ENCODE assay signal across 15 cellular contexts in genomic region chr2:109063326-109063670, GRCh38.
DNase-seq lines count a peak whose midpoint lies in the region; ATAC-seq, FAIRE-seq and TF ChIP-seq lines count a peak whose summit lies in the region.
"Had no signal": no experiment of that assay in that cellular context is flagged by ENCODE, and none has a peak within 500 bp of the region (broad histone marks: within the 10 kb centered on the region; RNA-seq: fewer than 3 reads in every experiment).

No MANE protein-coding gene starts in this region.

- no peak for FAIRE-seq in D721Med (lab: Jason Lieb, UNC)

- no peak overlapping the region for H3K27ac ChIP-seq in mammary epithelial cell (ENCODE audit: insufficient read depth, low read depth, low read length)
- H3K27ac ChIP-seq: dorsolateral prefrontal cortex, psoas muscle had no signal

- H3K36me3 Mint-ChIP-seq in activated CD8-positive, alpha-beta memory T cell treated with anti-CD3 and anti-CD28 coated beads, Interleukin-2, amount 10 ng/mL, durations not matched to agents 7 days and 5 days: no peaks in the 10 kb centered on the region
- H3K36me3 Mint-ChIP-seq: mesothelial cell of epicardium had no signal

- ATAC-seq in HG03159 (IDR thresholded peaks at IDR 0.05; ENCODE audit: unreplicated experiment): no peak
- no peak for ATAC-seq in activated CD8-positive, alpha-beta memory T cell treated with anti-CD3 and anti-CD28 coated beads, Interleukin-2, amount 10 ng/mL, durations not matched to agents 7 days and 5 days
- no peak for ATAC-seq in HG02588 (IDR thresholded peaks at IDR 0.05; ENCODE audit: unreplicated experiment)
- ATAC-seq: psoas muscle had no signal

- H3K36me3 ChIP-seq in mammary epithelial cell (ENCODE audit: insufficient read depth, low read length): no peaks in the 10 kb centered on the region

- H2AFZ ChIP-seq in mammary epithelial cell (ENCODE audit: low read depth, low read length): no peak overlapping the region

- no peaks in the 10 kb centered on the region for H3K4me1 Mint-ChIP-seq in activated CD8-positive, alpha-beta memory T cell treated with anti-CD3 and anti-CD28 coated beads, Interleukin-2, amount 10 ng/mL, durations not matched to agents 7 days and 5 days

- BruUV-seq in mammary epithelial cell (replicated peaks; lab: Mats Ljungman, UMichigan): no TSS peak

- in situ Hi-C loops in T47D (cut with HindIII; ENCODE audit: low pct_unique_long_range_greater_than_20kb, low sequenced_read_pairs): no loop called here
- in situ Hi-C loops in mammary epithelial cell (cut with MboI; ENCODE audit: low sequenced_read_pairs in 2 of 2): no loop called here

- H3K79me2 ChIP-seq in mammary epithelial cell (ENCODE audit: insufficient read depth, low read length): no peaks in the 10 kb centered on the region

- H3K27ac Mint-ChIP-seq in activated CD8-positive, alpha-beta memory T cell treated with anti-CD3 and anti-CD28 coated beads, Interleukin-2, amount 10 ng/mL, durations not matched to agents 7 days and 5 days: no peak overlapping the region
- H3K27ac Mint-ChIP-seq: activated CD4-positive, alpha-beta T cell treated with anti-CD3 and anti-CD28 coated beads, Interleukin-2, amount 10 ng/mL, durations not matched to agents 24 days and 14 days; mesothelial cell of epicardium had no signal

- TF ChIP-seq CTCF in mammary epithelial cell (conservative IDR thresholded peaks at IDR 0.05 in 1 of 2, IDR thresholded peaks at IDR 0.05 in 1 of 2; ENCODE audit: extremely low read depth in 1 of 2, insufficient read depth in 1 of 2, low read depth in 1 of 2, low read length in 2 of 2) (no peak), D721Med (IDR thresholded peaks at IDR 0.05; ENCODE audit: insufficient read depth, missing control alignments) (no peak)

- H3K27me3 Mint-ChIP-seq in activated CD8-positive, alpha-beta memory T cell treated with anti-CD3 and anti-CD28 coated beads, Interleukin-2, amount 10 ng/mL, durations not matched to agents 7 days and 5 days: no peaks in the 10 kb centered on the region
- H3K27me3 Mint-ChIP-seq: activated CD4-positive, alpha-beta T cell treated with anti-CD3 and anti-CD28 coated beads, Interleukin-2, amount 10 ng/mL, durations not matched to agents 24 days and 14 days had no signal

- intact Hi-C loops in mammary epithelial cell (cut with micrococcal nuclease): loop anchor here (2.0 kb wide), 1 partner anchor 140 kb away; no protein-coding TSS in a partner anchor

- no peaks in the 10 kb centered on the region for H3K9me3 ChIP-seq in mammary epithelial cell (replicated peaks; ENCODE audit: insufficient read depth, low read length)
- H3K9me3 ChIP-seq: psoas muscle had no signal

- H3K9ac ChIP-seq in mammary epithelial cell (ENCODE audit: insufficient read depth, low read length): no peak overlapping the region

- CTCF ChIA-PET in mammary epithelial cell (lab: Charles Lee; ENCODE audit: low non-redundant PET): no interaction called here
- CTCF ChIA-PET in activated CD8-positive, alpha-beta memory T cell treated with anti-CD3 and anti-CD28 coated beads, Interleukin-2, amount 10 ng/mL, durations not matched to agents 7 days and 5 days (lab: Charles Lee): no interaction called here

- H3K9me3 Mint-ChIP-seq in activated CD8-positive, alpha-beta memory T cell treated with anti-CD3 and anti-CD28 coated beads, Interleukin-2, amount 10 ng/mL, durations not matched to agents 7 days and 5 days (ENCODE audit: low read depth): no peaks in the 10 kb centered on the region
- H3K9me3 Mint-ChIP-seq: activated CD4-positive, alpha-beta T cell treated with anti-CD3 and anti-CD28 coated beads, Interleukin-2, amount 10 ng/mL, durations not matched to agents 24 days and 14 days; mesothelial cell of epicardium had no signal

- dilution Hi-C loops in mammary epithelial cell (cut with HindIII; ENCODE audit: low sequenced_read_pairs): no loop called here

- no peak overlapping the region for H3K4me3 ChIP-seq in mammary epithelial cell (replicated peaks in 1 of 3; ENCODE audit: insufficient read depth in 1 of 3, low read depth in 2 of 3, low read length in 3 of 3)
- H3K4me3 ChIP-seq: dorsolateral prefrontal cortex, psoas muscle had no signal

- H3K27me3 ChIP-seq in mammary epithelial cell (ENCODE audit: insufficient read depth, low read length): peaks cover 6% of the 10 kb centered on the region

- H3K4me2 ChIP-seq in mammary epithelial cell (ENCODE audit: insufficient read depth, low read depth, low read length): no peak overlapping the region

- no peak overlapping the region for H3K4me3 Mint-ChIP-seq in activated CD8-positive, alpha-beta memory T cell treated with anti-CD3 and anti-CD28 coated beads, Interleukin-2, amount 10 ng/mL, durations not matched to agents 7 days and 5 days
- H3K4me3 Mint-ChIP-seq: activated CD4-positive, alpha-beta T cell treated with anti-CD3 and anti-CD28 coated beads, Interleukin-2, amount 10 ng/mL, durations not matched to agents 24 days and 14 days; mesothelial cell of epicardium had no signal

- no peaks in the 10 kb centered on the region for H3K4me1 ChIP-seq in mammary epithelial cell (ENCODE audit: insufficient read depth, low read length)
- H3K4me1 ChIP-seq: psoas muscle had no signal

- DNase-seq in T47D (ENCODE audit: low read depth in 1 of 2, low spot score in 1 of 2) (peak; percentile 38 to 55), mammary epithelial cell (no peak), NCI-H2107 treated with DMSO at 0.1 percent for 48 hours (lab: John Stamatoyannopoulos, UW; ENCODE audit: unreplicated experiment) (peak; percentile 4), iPS-NIHi11 (ENCODE audit: low spot score) (peak; percentile 55), D721Med (ENCODE audit: insufficient read length, low spot score) (no peak)
- no peak for DNase-seq in activated CD8-positive, alpha-beta memory T cell treated with anti-CD3 and anti-CD28 coated beads, Interleukin-2, amount 10 ng/mL, durations not matched to agents 7 days and 5 days
- DNase-seq: activated CD4-positive, alpha-beta T cell treated with anti-CD3 and anti-CD28 coated beads, Interleukin-2, amount 10 ng/mL, durations not matched to agents 24 days and 14 days; activated gamma-delta T cell treated with Interleukin-2 at 50 U/mL for 16 hours; dorsolateral prefrontal cortex; KG1; psoas muscle; T-helper 1 cell had no signal

- 2% methylated on average over 10 of the region's 12 CpGs for WGBS in mammary epithelial cell (ENCODE audit: low coverage, missing lambda C conversion rate)

- no peaks in the 10 kb centered on the region for H4K20me1 ChIP-seq in mammary epithelial cell (ENCODE audit: insufficient read depth, low read length)

Comparison
In these comparisons a context has a peak if more than half of its experiments do, and no peak if none do; other contexts are left out.
1. DNase-seq: peak in T47D (2 of 2), NCI-H2107 treated with DMSO at 0.1 percent for 48 hours (single experiment) and iPS-NIHi11 (single experiment); none in mammary epithelial cell (single experiment), D721Med (single experiment) and activated CD8-positive, alpha-beta memory T cell treated with anti-CD3 and anti-CD28 coated beads, Interleukin-2, amount 10 ng/mL, durations not matched to agents 7 days and 5 days (single experiment).